In the genomic region with DNA sequence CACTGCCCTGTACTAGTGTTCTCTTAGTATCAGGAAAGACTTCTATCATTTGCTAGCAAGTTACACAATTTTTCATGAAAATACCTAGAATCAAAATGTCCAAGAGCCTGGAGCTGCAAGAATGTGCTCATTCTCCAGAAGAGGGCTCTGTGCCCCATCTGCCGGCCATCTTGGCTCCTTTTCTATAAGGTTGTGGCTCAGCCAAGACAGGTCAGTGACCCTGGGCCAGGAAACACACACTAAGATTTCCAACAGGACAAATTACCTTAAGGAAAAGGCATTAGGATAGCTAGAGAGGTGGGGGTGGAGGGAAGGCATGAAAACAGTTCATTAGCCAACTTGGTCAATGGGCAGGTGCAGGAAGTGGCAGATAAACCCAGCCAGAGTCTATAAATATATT, we compare ENCODE assay signal across 9 cellular contexts.
DNase-seq lines count a peak whose midpoint lies in the region; ATAC-seq, FAIRE-seq and TF ChIP-seq lines count a peak whose summit lies in the region.
"Had no signal": no experiment of that assay in that cellular context is flagged by ENCODE, and none has a peak within 500 bp of the region (broad histone marks: within the 10 kb centered on the region; RNA-seq: fewer than 3 reads in every experiment).

No MANE protein-coding gene starts in this region.

- FAIRE-seq in H54 (lab: Jason Lieb, UNC) = peak; percentile 48

- H3K4me1 Mint-ChIP-seq in stimulated activated naive CD8-positive, alpha-beta T cell treated with anti-CD3 and anti-CD28 coated beads, Interleukin-15, amount 100 ng/mL, for 72 hours = peaks cover 8% of the 10 kb centered on the region
- H3K4me1 Mint-ChIP-seq: central memory CD8-positive, alpha-beta T cell had no signal

- no peak overlapping the region for H3K27ac Mint-ChIP-seq in stimulated activated naive CD8-positive, alpha-beta T cell treated with anti-CD3 and anti-CD28 coated beads, Interleukin-15, amount 100 ng/mL, for 72 hours

- H3K27me3 Mint-ChIP-seq in stimulated activated naive CD8-positive, alpha-beta T cell treated with anti-CD3 and anti-CD28 coated beads, Interleukin-15, amount 100 ng/mL, for 72 hours = peaks cover 14% of the 10 kb centered on the region

- ATAC-seq in SK-N-SH treated with all-trans-retinoic acid at 6 μM for 48 hours = peak; percentile 68
- ATAC-seq in stimulated activated naive CD8-positive, alpha-beta T cell treated with anti-CD3 and anti-CD28 coated beads, Interleukin-15, amount 100 ng/mL, for 72 hours = peak; percentile 59
- no peak for ATAC-seq in GM19452 (IDR thresholded peaks at IDR 0.05; ENCODE audit: unreplicated experiment)
- no peak for ATAC-seq in GM18505 (IDR thresholded peaks at IDR 0.05; ENCODE audit: unreplicated experiment)

- H3K4me3 Mint-ChIP-seq in stimulated activated naive CD8-positive, alpha-beta T cell treated with anti-CD3 and anti-CD28 coated beads, Interleukin-15, amount 100 ng/mL, for 72 hours = no peak overlapping the region
- H3K4me3 Mint-ChIP-seq: central memory CD8-positive, alpha-beta T cell had no signal

- DNase-seq in AG20443 (ENCODE audit: low spot score) = peak; percentile 35
- DNase-seq in H54 (ENCODE audit: insufficient read length, low spot score) = no peak
- peak; percentile 46 to 76 for DNase-seq in foreskin fibroblast
- DNase-seq in stimulated activated naive CD8-positive, alpha-beta T cell treated with anti-CD3 and anti-CD28 coated beads, Interleukin-15, amount 100 ng/mL, for 72 hours = peak; percentile 19 to 25
- DNase-seq in NCI-H2227 (lab: John Stamatoyannopoulos, UW; ENCODE audit: unreplicated experiment) = no peak

- no peaks in the 10 kb centered on the region for H3K9me3 Mint-ChIP-seq in stimulated activated naive CD8-positive, alpha-beta T cell treated with anti-CD3 and anti-CD28 coated beads, Interleukin-15, amount 100 ng/mL, for 72 hours
- H3K9me3 Mint-ChIP-seq: central memory CD8-positive, alpha-beta T cell had no signal

- no peak overlapping the region for H3K4me3 ChIP-seq in foreskin fibroblast (ENCODE audit: low read depth in 1 of 2, low read length in 2 of 2)

- TF ChIP-seq POLR2A in H54 (IDR thresholded peaks at IDR 0.05; ENCODE audit: low read depth, low read length) (no peak), GM18505 (IDR thresholded peaks at IDR 0.05; ENCODE audit: borderline replicate concordance, extremely low read depth, insufficient read depth, insufficient read length) (no peak)

- TF ChIP-seq CTCF in foreskin fibroblast (IDR thresholded peaks at IDR 0.05; ENCODE audit: low read depth, low read length) = peak; percentile 36

TF ChIP-seq in SK-N-SH treated with all-trans-retinoic acid at 6 μM for 48 hours, 23 proteins besides CTCF, POLR2A, EP300 and RAD21:
- TF ChIP-seq, protein P1, sequence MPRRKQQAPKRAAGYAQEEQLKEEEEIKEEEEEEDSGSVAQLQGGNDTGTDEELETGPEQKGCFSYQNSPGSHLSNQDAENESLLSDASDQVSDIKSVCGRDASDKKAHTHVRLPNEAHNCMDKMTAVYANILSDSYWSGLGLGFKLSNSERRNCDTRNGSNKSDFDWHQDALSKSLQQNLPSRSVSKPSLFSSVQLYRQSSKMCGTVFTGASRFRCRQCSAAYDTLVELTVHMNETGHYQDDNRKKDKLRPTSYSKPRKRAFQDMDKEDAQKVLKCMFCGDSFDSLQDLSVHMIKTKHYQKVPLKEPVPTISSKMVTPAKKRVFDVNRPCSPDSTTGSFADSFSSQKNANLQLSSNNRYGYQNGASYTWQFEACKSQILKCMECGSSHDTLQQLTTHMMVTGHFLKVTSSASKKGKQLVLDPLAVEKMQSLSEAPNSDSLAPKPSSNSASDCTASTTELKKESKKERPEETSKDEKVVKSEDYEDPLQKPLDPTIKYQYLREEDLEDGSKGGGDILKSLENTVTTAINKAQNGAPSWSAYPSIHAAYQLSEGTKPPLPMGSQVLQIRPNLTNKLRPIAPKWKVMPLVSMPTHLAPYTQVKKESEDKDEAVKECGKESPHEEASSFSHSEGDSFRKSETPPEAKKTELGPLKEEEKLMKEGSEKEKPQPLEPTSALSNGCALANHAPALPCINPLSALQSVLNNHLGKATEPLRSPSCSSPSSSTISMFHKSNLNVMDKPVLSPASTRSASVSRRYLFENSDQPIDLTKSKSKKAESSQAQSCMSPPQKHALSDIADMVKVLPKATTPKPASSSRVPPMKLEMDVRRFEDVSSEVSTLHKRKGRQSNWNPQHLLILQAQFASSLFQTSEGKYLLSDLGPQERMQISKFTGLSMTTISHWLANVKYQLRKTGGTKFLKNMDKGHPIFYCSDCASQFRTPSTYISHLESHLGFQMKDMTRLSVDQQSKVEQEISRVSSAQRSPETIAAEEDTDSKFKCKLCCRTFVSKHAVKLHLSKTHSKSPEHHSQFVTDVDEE (CRISPR knock-in tag; IDR thresholded peaks at IDR 0.05) = no peak
- no peak for TF ChIP-seq GLIS3 (CRISPR knock-in tag; IDR thresholded peaks at IDR 0.05)
- TF ChIP-seq, protein P2, sequence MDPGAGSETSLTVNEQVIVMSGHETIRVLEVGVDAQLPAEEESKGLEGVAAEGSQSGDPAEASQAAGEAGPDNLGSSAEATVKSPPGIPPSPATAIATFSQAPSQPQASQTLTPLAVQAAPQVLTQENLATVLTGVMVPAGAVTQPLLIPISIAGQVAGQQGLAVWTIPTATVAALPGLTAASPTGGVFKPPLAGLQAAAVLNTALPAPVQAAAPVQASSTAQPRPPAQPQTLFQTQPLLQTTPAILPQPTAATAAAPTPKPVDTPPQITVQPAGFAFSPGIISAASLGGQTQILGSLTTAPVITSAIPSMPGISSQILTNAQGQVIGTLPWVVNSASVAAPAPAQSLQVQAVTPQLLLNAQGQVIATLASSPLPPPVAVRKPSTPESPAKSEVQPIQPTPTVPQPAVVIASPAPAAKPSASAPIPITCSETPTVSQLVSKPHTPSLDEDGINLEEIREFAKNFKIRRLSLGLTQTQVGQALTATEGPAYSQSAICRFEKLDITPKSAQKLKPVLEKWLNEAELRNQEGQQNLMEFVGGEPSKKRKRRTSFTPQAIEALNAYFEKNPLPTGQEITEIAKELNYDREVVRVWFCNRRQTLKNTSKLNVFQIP (CRISPR knock-in tag; IDR thresholded peaks at IDR 0.05; ENCODE audit: borderline replicate concordance, low read depth) = no peak
- TF ChIP-seq RARB (CRISPR knock-in tag; IDR thresholded peaks at IDR 0.05) = no peak

Comparison
In these comparisons a context has a peak if more than half of its experiments do, and no peak if none do; other contexts are left out.
1. DNase-seq: peak in AG20443 (single experiment), foreskin fibroblast (2 of 2) and stimulated activated naive CD8-positive, alpha-beta T cell treated with anti-CD3 and anti-CD28 coated beads, Interleukin-15, amount 100 ng/mL, for 72 hours (2 of 2); none in H54 (single experiment) and NCI-H2227 (single experiment).
2. ATAC-seq: peak in SK-N-SH treated with all-trans-retinoic acid at 6 μM for 48 hours (single experiment) and stimulated activated naive CD8-positive, alpha-beta T cell treated with anti-CD3 and anti-CD28 coated beads, Interleukin-15, amount 100 ng/mL, for 72 hours (single experiment); none in GM19452 (single experiment) and GM18505 (single experiment).